In the genomic region with DNA sequence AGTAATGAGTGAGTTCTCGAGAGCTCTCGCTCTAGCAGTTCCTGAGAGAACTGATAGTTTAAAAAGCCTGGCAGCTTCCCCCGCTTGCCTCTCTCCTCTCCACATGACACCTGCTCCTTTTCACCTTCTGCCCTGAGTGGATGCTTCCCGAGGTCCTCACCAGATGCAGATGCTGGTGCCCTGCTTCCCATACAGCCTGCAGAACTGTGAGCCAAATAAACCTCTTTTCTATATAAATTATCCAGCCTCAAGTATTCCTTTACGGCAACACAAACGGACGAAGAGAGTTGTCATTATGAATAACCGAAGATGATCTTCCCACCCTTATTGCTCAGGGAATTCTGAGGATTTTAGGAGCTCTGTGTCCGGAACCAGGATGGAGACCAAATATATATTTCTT, we compare ENCODE assay signal across 32 cellular contexts.
"Had no signal": no experiment of that assay in that cellular context is flagged by ENCODE, and none has a peak within 500 bp of the region (broad histone marks: within the 10 kb centered on the region; RNA-seq: fewer than 3 reads in every experiment).

No MANE protein-coding gene starts in this region.

- FAIRE-seq: astrocyte, bronchial epithelial cell had no signal

- H3K4me3 ChIP-seq: adrenal gland, ascending aorta, body of pancreas, breast epithelium, cardiac muscle cell had no signal

- H3K36me3 ChIP-seq: adrenal gland, ascending aorta, brain microvascular endothelial cell, breast epithelium, cardiac muscle cell had no signal

- H3K9me3 ChIP-seq: adrenal gland had no signal

- ATAC-seq: activated naive CD4-positive, alpha-beta T cell treated with anti-CD3 and anti-CD28 coated beads, Interleukin-2, amount 50 U/mL, for 72 hours; activated naive CD8-positive, alpha-beta T cell treated with anti-CD3 and anti-CD28 coated beads, Interleukin-2, amount 50 U/mL, for 24 hours; activated T-cell treated with anti-CD3 and anti-CD28 coated beads, Interleukin-2, amount 50 U/mL, for 4 hours; activated T-cell treated with anti-CD3 and anti-CD28 coated beads, Interleukin-2, amount 50 U/mL, for 72 hours; activated T-helper 17 cell treated with anti-CD3 and anti-CD28 coated beads, Interleukin-2, amount 50 U/mL, for 72 hours; body of pancreas had no signal

- H3K27ac ChIP-seq: adrenal gland, ascending aorta, body of pancreas, brain microvascular endothelial cell, breast epithelium, cardiac muscle cell had no signal

- DNase-seq: activated effector memory CD4-positive, alpha-beta T cell treated with anti-CD3 and anti-CD28 coated beads, Interleukin-2, amount 50 U/mL, for 16 hours; activated effector memory CD4-positive, alpha-beta T cell treated with Interleukin-2 at 50 U/mL for 16 hours; activated gamma-delta T cell; activated gamma-delta T cell treated with Interleukin-2 at 50 U/mL for 16 hours; activated naive CD4-positive, alpha-beta T cell; activated naive CD4-positive, alpha-beta T cell treated with anti-CD3 and anti-CD28 coated beads for 36 hours; activated naive CD4-positive, alpha-beta T cell treated with anti-CD3 and anti-CD28 coated beads, Interleukin-2, amount 10 ng/mL, durations not matched to agents 7 days and 5 days; activated naive CD4-positive, alpha-beta T cell treated with anti-CD3 and anti-CD28 coated beads, Interleukin-2, amount 50 U/mL, for 16 hours; activated naive CD4-positive, alpha-beta T cell treated with Interleukin-2 at 50 U/mL for 16 hours; activated naive CD8-positive, alpha-beta T cell treated with anti-CD3 and anti-CD28 coated beads for 36 hours; activated naive CD8-positive, alpha-beta T cell treated with anti-CD3 and anti-CD28 coated beads, Interleukin-2, amount 10 ng/mL, durations not matched to agents 7 days and 5 days; activated naive CD8-positive, alpha-beta T cell treated with anti-CD3 and anti-CD28 coated beads, Interleukin-2, amount 50 U/mL, for 24 hours; activated T-cell treated with anti-CD3 and anti-CD28 coated beads, Interleukin-2, amount 50 U/mL, for 24 hours; activated T-cell treated with anti-CD3 and anti-CD28 coated beads, Interleukin-2, amount 50 U/mL, for 4 hours; activated T-cell treated with anti-CD3 and anti-CD28 coated beads, Interleukin-2, amount 50 U/mL, for 48 hours; activated T-cell treated with anti-CD3 and anti-CD28 coated beads, Interleukin-2, amount 50 U/mL, for 72 hours; adrenal gland; amniotic stem cell; amygdala; anterior cingulate cortex; body of pancreas; brain microvascular endothelial cell; caudate nucleus; central memory CD4-positive, alpha-beta T cell; cerebellar nuclear complex had no signal

- H3K4me1 ChIP-seq: adrenal gland, body of pancreas, breast epithelium had no signal

- H3K27me3 ChIP-seq: adrenal gland, ascending aorta, body of pancreas, brain microvascular endothelial cell, breast epithelium, cardiac muscle cell had no signal
